Comparison of ENCODE assay signal across 13 cellular contexts in the genomic region with DNA sequence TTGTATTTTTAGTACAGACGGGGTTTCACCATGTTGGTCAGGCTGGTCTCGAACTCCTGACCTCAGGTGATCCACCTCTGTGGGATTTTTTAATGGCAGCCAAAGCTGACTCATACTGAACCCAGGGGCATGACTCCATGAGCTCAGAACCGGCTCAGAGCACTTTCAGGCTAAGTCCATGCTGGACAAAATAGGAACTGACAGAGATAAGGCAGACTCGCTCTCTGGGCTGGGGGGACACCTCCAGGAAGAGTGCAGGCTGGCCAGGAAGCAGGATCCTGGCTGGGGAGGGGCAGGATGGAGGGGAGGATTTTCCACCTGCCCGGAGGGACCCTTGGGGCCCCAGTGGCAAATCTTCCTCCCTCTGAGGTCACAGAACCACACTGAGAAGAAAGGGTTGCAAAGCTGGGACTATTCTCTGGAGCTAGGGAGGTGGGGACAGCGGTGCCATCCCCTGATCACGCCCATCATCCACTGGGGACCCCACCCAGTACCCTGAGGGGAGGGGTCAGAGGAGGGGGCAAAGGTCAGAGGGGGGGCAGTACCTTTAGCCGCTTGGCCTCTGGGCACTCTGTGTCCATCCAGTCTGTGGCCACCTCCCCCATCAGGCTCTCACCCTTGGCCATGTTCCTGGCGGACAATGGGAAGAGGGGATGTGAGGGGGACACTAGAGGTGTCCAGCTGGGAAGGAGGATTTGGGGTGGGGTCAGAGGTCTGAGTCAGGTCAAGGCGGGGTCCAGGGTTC. TPM values are rescaled to one million over a fixed set of nuclear protein-coding genes. Genes with fewer than 3 reads are reported as not detected.
DNase-seq lines count a peak whose midpoint lies in the region; ATAC-seq and TF ChIP-seq lines count a peak whose summit lies in the region.
"Had no signal": no experiment of that assay in that cellular context is flagged by ENCODE, and none has a peak within 500 bp of the region (broad histone marks: within the 10 kb centered on the region; RNA-seq: fewer than 3 reads in every experiment).

No MANE protein-coding gene starts in this region.

- CTCF ChIA-PET in IMR-90 (lab: Yijun Ruan, JAX): no interaction called here

- in situ Hi-C loops in IMR-90 (cut with MboI; ENCODE audit: low sequenced_read_pairs): loop anchor here (5.0 kb wide), 1 partner anchor 388 kb away; no protein-coding TSS in a partner anchor

- TF ChIP-seq RAD21 in IMR-90 (IDR thresholded peaks at IDR 0.05; ENCODE audit: low read length): no peak

- H3K9me3 ChIP-seq in IMR-90 (ENCODE audit: control insufficient read depth, insufficient read depth, low read length): peaks cover 7% of the 10 kb centered on the region; the same call in 1 of the 2 replicates
- H3K9me3 ChIP-seq in osteoblast (ENCODE audit: low read depth, low read length): no peaks in the 10 kb centered on the region

- no peak overlapping the region for H2BK20ac ChIP-seq in IMR-90 (ENCODE audit: low read depth, low read length)

- H4K5ac ChIP-seq in IMR-90 (ENCODE audit: low read depth, low read length): no peak overlapping the region

- no peak overlapping the region for H3K56ac ChIP-seq in IMR-90 (ENCODE audit: extremely low read depth, insufficient read depth, low read length)

- no peak overlapping the region for H4K91ac ChIP-seq in IMR-90 (ENCODE audit: insufficient read depth, low read depth, low read length)

- no peak for ATAC-seq in IMR-90 (ENCODE audit: low read depth)
- ATAC-seq in esophagus mucosa: peak; percentile 8
- ATAC-seq: GM12878 had no signal

- no peak for TF ChIP-seq POLR2A in IMR-90 (IDR thresholded peaks at IDR 0.05; ENCODE audit: low read depth, low read length)

- H4K20me1 ChIP-seq in IMR-90 (ENCODE audit: insufficient read depth, low read length): no peaks in the 10 kb centered on the region
- H4K20me1 ChIP-seq in osteoblast (ENCODE audit: insufficient read depth, low read length): no peaks in the 10 kb centered on the region

- H3K14ac ChIP-seq in IMR-90 (replicated peaks; ENCODE audit: low read depth, low read length): no peak overlapping the region

- H2BK120ac ChIP-seq in IMR-90 (ENCODE audit: low read depth, low read length): no peak overlapping the region

- no peak overlapping the region for H3K23ac ChIP-seq in IMR-90 (ENCODE audit: low read depth, low read length)

- H3K79me1 ChIP-seq in IMR-90 (ENCODE audit: low read depth in 1 of 2, low read length in 2 of 2): 0 out of 4 replicates have a peak, but pooled peaks cover 0 to under 1% of the 10 kb centered on the region in 2 experiments

- H3K4me2 ChIP-seq in IMR-90 (ENCODE audit: low read depth, low read length) (no peak overlapping the region), osteoblast (ENCODE audit: insufficient read depth, low read length) (no peak overlapping the region)
- H3K4me2 ChIP-seq: BLaER1 treated with 17β-estradiol and CSF1 and Interleukin-3, amounts not matched to agents 10 nM and 100 nM had no signal

- dilution Hi-C loops in IMR-90 (cut with HindIII; ENCODE audit: low sequenced_read_pairs, unreplicated experiment): no loop called here

- DNase-seq in ELR (ENCODE audit: low read depth) (peak; percentile 28), IMR-90 (no peak), osteoblast (ENCODE audit: insufficient read length, low spot score, missing footprints) (peak; percentile 82), OCI-M2 (lab: John Stamatoyannopoulos, UW; ENCODE audit: unreplicated experiment) (no peak), amygdala (lab: John Stamatoyannopoulos, UW) (no peak), T1000 (lab: John Stamatoyannopoulos, UW) (no peak)
- DNase-seq: ACHN; Calu3; CD4-positive, CD25-positive, alpha-beta regulatory T cell; DMS 273 treated with DMSO at 0.1 percent for 48 hours had no signal

- H3K9ac ChIP-seq in IMR-90 (ENCODE audit: low read depth, low read length): no peak overlapping the region
- H3K9ac ChIP-seq: BLaER1 treated with 17β-estradiol and CSF1 and Interleukin-3, amounts not matched to agents 10 nM and 100 nM had no signal

- H3K27me3 ChIP-seq in IMR-90 (ENCODE audit: control insufficient read depth, insufficient read depth, low read length) (no peaks in the 10 kb centered on the region), osteoblast (ENCODE audit: insufficient read depth, low read length) (no peaks in the 10 kb centered on the region)
- H3K27me3 ChIP-seq: BLaER1 treated with 17β-estradiol and CSF1 and Interleukin-3, amounts not matched to agents 10 nM and 100 nM had no signal

- H3K4me3 ChIP-seq in IMR-90 (ENCODE audit: insufficient read depth, low read depth, low read length): no peak overlapping the region
- no peak overlapping the region for H3K4me3 ChIP-seq in osteoblast (ENCODE audit: insufficient read depth, low read length)
- H3K4me3 ChIP-seq: BLaER1 treated with 17β-estradiol and CSF1 and Interleukin-3, amounts not matched to agents 10 nM and 100 nM; GM12878 had no signal

- H3K18ac ChIP-seq in IMR-90 (ENCODE audit: low read depth, low read length): no peak overlapping the region

- no peak overlapping the region for H4K8ac ChIP-seq in IMR-90 (ENCODE audit: low read depth in 2 of 2, low read length in 2 of 2)

- H2AFZ ChIP-seq in IMR-90 (replicated peaks; ENCODE audit: low read length, poor library complexity) (no peak overlapping the region), osteoblast (ENCODE audit: low read length) (no peak overlapping the region)

- intact Hi-C loops in IMR-90 (cut with micrococcal nuclease): loop anchor here (10.0 kb wide), 1 partner anchor 245 kb away; a partner anchor contains a TSS

- POLR2A ChIA-PET in IMR-90 (lab: Charles Lee; ENCODE audit: unreplicated experiment): no interaction called here

- H3K36me3 ChIP-seq in IMR-90 (ENCODE audit: control insufficient read depth, insufficient read depth, low read length) (peaks cover 50% of the 10 kb centered on the region), osteoblast (ENCODE audit: insufficient read depth, low read length) (peaks cover 84% of the 10 kb centered on the region)

- peak overlapping the region; percentile 42 for H2AK9ac ChIP-seq in IMR-90 (replicated peaks; ENCODE audit: low read depth, low read length, poor library complexity)

- no peak overlapping the region for H2BK15ac ChIP-seq in IMR-90 (ENCODE audit: low read depth, low read length)

- H3K79me2 ChIP-seq in osteoblast (ENCODE audit: insufficient read depth, low read length): no peaks in the 10 kb centered on the region

- H3K9me1 ChIP-seq in IMR-90 (ENCODE audit: insufficient read depth, low read length): no peaks in the 10 kb centered on the region

- H2BK5ac ChIP-seq in IMR-90 (ENCODE audit: low read depth, low read length, poor library complexity, severe bottlenecking): no peak overlapping the region

- no peak for TF ChIP-seq CTCF in IMR-90 (conservative IDR thresholded peaks at IDR 0.05; ENCODE audit: low read depth, low read length)
- no peak for TF ChIP-seq CTCF in osteoblast (IDR thresholded peaks at IDR 0.05; ENCODE audit: extremely low read depth, low read depth, low read length)

- BruUV-seq in IMR-90 (replicated peaks; lab: Mats Ljungman, UMichigan): no TSS peak

- H3K4me1 ChIP-seq in IMR-90 (ENCODE audit: control insufficient read depth, insufficient read depth, low read length) (no peaks in the 10 kb centered on the region), osteoblast (ENCODE audit: insufficient read depth, low read length) (no peaks in the 10 kb centered on the region)

- H2AK5ac ChIP-seq in IMR-90 (ENCODE audit: low read depth, low read length): no peak overlapping the region

- H3K27ac ChIP-seq in IMR-90 (ENCODE audit: insufficient read depth, low read length): no peak overlapping the region
- H3K27ac ChIP-seq in osteoblast (ENCODE audit: low read depth, low read length): no peak overlapping the region
- H3K27ac ChIP-seq: BLaER1 treated with 17β-estradiol and CSF1 and Interleukin-3, amounts not matched to agents 10 nM and 100 nM had no signal

- WGBS in IMR-90 (ENCODE audit: extremely low coverage in 2 of 2, insufficient read length in 1 of 2), 2 experiments: 83% methylated on average over 4 of the region's 10 CpGs; no CpG with 5 or more reads in 1 of the 2 experiments

- no peak overlapping the region for H3K4ac ChIP-seq in IMR-90 (ENCODE audit: low read depth, low read length)

TF ChIP-seq in IMR-90, 13 proteins besides CTCF, POLR2A, EP300 and RAD21 (continues in another document):
- no peak for TF ChIP-seq SMC3 (IDR thresholded peaks at IDR 0.05; ENCODE audit: low read depth, low read length)
- TF ChIP-seq, protein P1, sequence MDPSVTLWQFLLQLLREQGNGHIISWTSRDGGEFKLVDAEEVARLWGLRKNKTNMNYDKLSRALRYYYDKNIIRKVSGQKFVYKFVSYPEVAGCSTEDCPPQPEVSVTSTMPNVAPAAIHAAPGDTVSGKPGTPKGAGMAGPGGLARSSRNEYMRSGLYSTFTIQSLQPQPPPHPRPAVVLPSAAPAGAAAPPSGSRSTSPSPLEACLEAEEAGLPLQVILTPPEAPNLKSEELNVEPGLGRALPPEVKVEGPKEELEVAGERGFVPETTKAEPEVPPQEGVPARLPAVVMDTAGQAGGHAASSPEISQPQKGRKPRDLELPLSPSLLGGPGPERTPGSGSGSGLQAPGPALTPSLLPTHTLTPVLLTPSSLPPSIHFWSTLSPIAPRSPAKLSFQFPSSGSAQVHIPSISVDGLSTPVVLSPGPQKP (IDR thresholded peaks at IDR 0.05; ENCODE audit: borderline replicate concordance, low read depth, low read length): no peak
- TF ChIP-seq, protein P2, sequence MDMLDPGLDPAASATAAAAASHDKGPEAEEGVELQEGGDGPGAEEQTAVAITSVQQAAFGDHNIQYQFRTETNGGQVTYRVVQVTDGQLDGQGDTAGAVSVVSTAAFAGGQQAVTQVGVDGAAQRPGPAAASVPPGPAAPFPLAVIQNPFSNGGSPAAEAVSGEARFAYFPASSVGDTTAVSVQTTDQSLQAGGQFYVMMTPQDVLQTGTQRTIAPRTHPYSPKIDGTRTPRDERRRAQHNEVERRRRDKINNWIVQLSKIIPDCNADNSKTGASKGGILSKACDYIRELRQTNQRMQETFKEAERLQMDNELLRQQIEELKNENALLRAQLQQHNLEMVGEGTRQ (IDR thresholded peaks at IDR 0.05; ENCODE audit: low read depth, low read length): no peak
- no peak for TF ChIP-seq BHLHE40 (IDR thresholded peaks at IDR 0.05; ENCODE audit: low read depth, low read length)
- no peak for TF ChIP-seq MAZ (IDR thresholded peaks at IDR 0.05; ENCODE audit: borderline replicate concordance, low read depth, low read length)
- TF ChIP-seq MAFK (IDR thresholded peaks at IDR 0.05; ENCODE audit: low read depth, low read length): no peak
- no peak for TF ChIP-seq NFE2L2 (IDR thresholded peaks at IDR 0.05; ENCODE audit: low read depth, low read length)
- no peak for TF ChIP-seq CHD1 (IDR thresholded peaks at IDR 0.05; ENCODE audit: low read depth, low read length)
- no peak for TF ChIP-seq FOS (IDR thresholded peaks at IDR 0.05; ENCODE audit: low read depth, low read length)
- no peak for TF ChIP-seq RCOR1 (IDR thresholded peaks at IDR 0.05; ENCODE audit: insufficient replicate concordance, low read length)

RNA-seq across cellular contexts. Expression of a gene that starts 31.1 kb away (rescaled TPM):
- total RNA-seq in IMR-90 (2012; rRNA removed) (5.9 and 7.2 TPM in 2 replicates), esophagus mucosa (149 TPM), osteoblast (49.8 and 51.8 TPM in 2 replicates)
- 25.1 and 29.6 TPM in 2 replicates for polyA plus RNA-seq in IMR-90 (2012; rRNA removed)
- polyA plus RNA-seq in IMR-90 (2012; cell fraction: cytosol; rRNA removed): 17.9 and 34.4 TPM in 2 replicates
- polyA plus RNA-seq in IMR-90 (2012; cell fraction: nucleus; rRNA removed; ENCODE audit: low replicate concordance): 19.2 and 47.3 TPM in 2 replicates
- total RNA-seq: CD4-positive, CD25-positive, alpha-beta regulatory T cell had no signal
- polyA plus RNA-seq: CD4-positive, CD25-positive, alpha-beta regulatory T cell had no signal

Comparison
In these comparisons a context has a peak if more than half of its experiments do, and no peak if none do; other contexts are left out.
1. DNase-seq: peak in ELR (single experiment) and osteoblast (single experiment); none in IMR-90 (single experiment), OCI-M2 (single experiment), amygdala (0 of 56) and T1000 (single experiment).